3 cellular contexts compared by ENCODE assay signal in the genomic region with DNA sequence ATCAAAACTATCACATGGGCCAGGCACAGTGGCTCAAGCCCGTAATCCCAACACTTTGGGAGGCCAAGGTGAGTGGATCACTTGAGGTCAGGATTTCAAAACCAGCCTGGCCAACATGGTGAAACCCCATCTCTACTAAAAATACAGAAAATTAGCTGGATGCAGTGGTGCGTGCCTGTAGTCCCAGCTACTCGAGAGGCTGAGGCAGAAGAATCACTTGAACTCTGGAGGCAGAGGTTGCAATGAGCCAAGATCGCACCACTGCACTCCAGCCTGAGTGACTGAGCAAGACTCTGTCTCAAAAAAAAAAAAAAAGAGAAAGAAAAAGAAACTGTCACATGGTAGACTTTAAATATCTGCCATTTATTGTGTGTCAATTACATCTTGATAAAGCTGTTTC. TPM values are rescaled to one million over a fixed set of nuclear protein-coding genes. Genes with fewer than 3 reads are reported as not detected.
"Had no signal": no experiment of that assay in that cellular context is flagged by ENCODE, and none has a peak within 500 bp of the region (broad histone marks: within the 10 kb centered on the region; RNA-seq: fewer than 3 reads in every experiment).

No MANE protein-coding gene starts in this region.

RNA-seq across cellular contexts. Expression of a gene that starts 44.6 kb away (rescaled TPM):
- total RNA-seq: LHCN-M2, M059J, MCF 10A had no signal
